In genomic region chr17:57987582-57988300, GRCh38 we compare ENCODE assay signal across 8 cellular contexts. TPM values are rescaled to one million over a fixed set of nuclear protein-coding genes. Genes with fewer than 3 reads are reported as not detected.
DNase-seq lines count a peak whose midpoint lies in the region; ATAC-seq and TF ChIP-seq lines count a peak whose summit lies in the region.

TSS of gene VEZF1 (minus strand) at chr17:57988254. CDS start at chr17:57988111, 143 bp downstream.

- TF ChIP-seq POLR2A in lower leg skin (IDR thresholded peaks at IDR 0.05): no peak

- WGBS in lower leg skin, 2 donors: 0 to 1% methylated on average over 25 to 35 of the region's 74 CpGs

- peak; percentile 26 to 72 for DNase-seq in SHP77 (lab: John Stamatoyannopoulos, UW)
- DNase-seq in SHP77 treated with DMSO at 0.1 percent for 48 hours (lab: John Stamatoyannopoulos, UW): no peak
- DNase-seq in NCI-H2196 (lab: John Stamatoyannopoulos, UW; ENCODE audit: unreplicated experiment): peak; percentile 83
- peak; percentile 76 for DNase-seq in activated CD4-positive, alpha-beta T cell treated with anti-CD3 and anti-CD28 coated beads, Interleukin-2, amount 50 U/mL, for 1 hour
- peak in 1 of 2 donors; percentile 65 for DNase-seq in dermis microvascular lymphatic vessel endothelial cell (ENCODE audit: low read depth in 2 of 2)
- DNase-seq in lower leg skin (ENCODE audit: low spot score in 2 of 2): peak; percentile 47 to 94
- peak; percentile 67 to 76 for DNase-seq in stimulated activated CD4-positive, alpha-beta T cell treated with anti-CD3 and anti-CD28 coated beads, Interleukin-4, amount 100 ng/mL, for 4 hours

- H3K4me3 ChIP-seq in lower leg skin (ENCODE audit: low read depth, poor library complexity, severe bottlenecking): peak within 1 kb of the TSS; percentile 46

- intact Hi-C loops in lower leg skin (cut with DNase I; ENCODE audit: low total_unique reads): no loop called here

- peak; percentile 57 for ATAC-seq in HG02938 (IDR thresholded peaks at IDR 0.05; ENCODE audit: unreplicated experiment)

- TF ChIP-seq CTCF in lower leg skin (IDR thresholded peaks at IDR 0.05): no peak

RNA-seq across cellular contexts. Expression of gene VEZF1, which starts in this region (rescaled TPM):
- total RNA-seq in dermis microvascular lymphatic vessel endothelial cell (22.9 and 31.0 TPM in 2 replicates), lower leg skin (10 to 100 TPM; 30.3 to 56.1 (median 46.6) TPM)
